In the genomic region with DNA sequence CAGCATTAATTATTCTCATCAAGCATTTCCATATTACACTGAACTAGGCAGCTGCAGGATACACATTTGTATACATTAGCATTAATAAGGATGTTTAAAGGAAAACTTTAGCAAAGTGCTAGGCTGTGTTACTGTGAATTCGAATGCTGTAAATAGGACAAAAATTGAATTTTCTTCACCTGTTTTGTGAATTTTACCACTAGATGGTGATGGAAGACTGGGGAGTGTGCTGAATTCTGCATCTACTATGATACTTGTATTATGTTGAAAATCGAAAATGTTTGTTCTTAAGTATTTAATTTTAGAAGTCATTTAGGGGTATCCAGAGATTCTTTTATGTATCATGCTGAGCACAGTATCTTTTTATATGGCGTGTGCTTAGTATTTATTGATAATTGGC, we compare ENCODE assay signal across 8 cellular contexts. TPM values are rescaled to one million over a fixed set of nuclear protein-coding genes. Genes with fewer than 3 reads are reported as not detected.
DNase-seq lines count a peak whose midpoint lies in the region; ATAC-seq, FAIRE-seq and TF ChIP-seq lines count a peak whose summit lies in the region.

No MANE protein-coding gene starts in this region.

- peaks cover 36% of the 10 kb centered on the region for H3K4me1 Mint-ChIP-seq in mesothelial cell of epicardium

- no peak overlapping the region for H3K4me3 Mint-ChIP-seq in mesothelial cell of epicardium

- FAIRE-seq in frontal cortex (lab: Jason Lieb, UNC) = no peak

- H3K36me3 Mint-ChIP-seq in mesothelial cell of epicardium = no peaks in the 10 kb centered on the region

- TF ChIP-seq CTCF in mesothelial cell of epicardium (IDR thresholded peaks at IDR 0.05; ENCODE audit: unreplicated experiment) = no peak

- no peak for ATAC-seq in HG03159 (IDR thresholded peaks at IDR 0.05; ENCODE audit: unreplicated experiment)

- H3K27me3 Mint-ChIP-seq in mesothelial cell of epicardium (ENCODE audit: low read depth) = no peaks in the 10 kb centered on the region

- DNase-seq in AG20443 (ENCODE audit: low spot score) (peak; percentile 44), HT-29 (ENCODE audit: low spot score) (peak; percentile 67), SW480 (ENCODE audit: low spot score) (peak; percentile 13), kidney glomerular epithelial cell (lab: John Stamatoyannopoulos, UW) (peak; percentile 43), mesothelial cell of epicardium (ENCODE audit: low spot score in 2 of 2, unreplicated experiment in 2 of 2) (no peak), frontal cortex (ENCODE audit: low spot score in 2 of 2) (no peak)
- no peak for DNase-seq in activated CD8-positive, alpha-beta memory T cell treated with anti-CD3 and anti-CD28 coated beads, Interleukin-2, amount 50 U/mL, for 4 hours

- H3K27ac Mint-ChIP-seq in mesothelial cell of epicardium = no peak overlapping the region

- H3K9me3 Mint-ChIP-seq in mesothelial cell of epicardium = no peaks in the 10 kb centered on the region

RNA-seq across cellular contexts. Expression of gene P2RY14, which starts 12.3 kb away (rescaled TPM):
- not detected in 2 replicates for total RNA-seq in HT-29 (2014; rRNA removed; shearing (Covaris generic))
- total RNA-seq in mesothelial cell of epicardium = 0.11 TPM in 1 of 3 replicates, not detected in the others
- 1.2 TPM for total RNA-seq in frontal cortex

RNA-seq across cellular contexts. Expression of gene GPR87, which starts 25.9 kb away (rescaled TPM):
- 1.8 and 2.6 TPM in 2 replicates for total RNA-seq in HT-29 (2014; rRNA removed; shearing (Covaris generic))
- total RNA-seq in mesothelial cell of epicardium (2.9 to 3.3 TPM (median 3.2 TPM) in 3 replicates), frontal cortex (not detected)

RNA-seq across cellular contexts. Expression of gene P2RY13, which starts 38.7 kb away (rescaled TPM):
- not detected in 2 replicates for total RNA-seq in HT-29 (2014; rRNA removed; shearing (Covaris generic))
- total RNA-seq in mesothelial cell of epicardium (not detected in 3 replicates), frontal cortex (1.6 TPM)

Comparison
In these comparisons a context has a peak if more than half of its experiments do, and no peak if none do; other contexts are left out.
1. DNase-seq: peak in AG20443 (single experiment), HT-29 (single experiment), SW480 (single experiment) and kidney glomerular epithelial cell (single experiment); none in mesothelial cell of epicardium (0 of 2), activated CD8-positive, alpha-beta memory T cell treated with anti-CD3 and anti-CD28 coated beads, Interleukin-2, amount 50 U/mL, for 4 hours (single experiment) and frontal cortex (0 of 2).